In genomic region chr3:106457278-106458210, GRCh38 we compare ENCODE assay signal across 8 cellular contexts.
DNase-seq lines count a peak whose midpoint lies in the region; ATAC-seq and TF ChIP-seq lines count a peak whose summit lies in the region.

No MANE protein-coding gene starts in this region.

- intact Hi-C loops in heart right ventricle (cut with DNase I): no loop called here

- H3K27me3 ChIP-seq in heart right ventricle: no peaks in the 10 kb centered on the region

- WGBS in heart right ventricle, 2 donors: 57 to 66% methylated on average over 3 of the region's 3 CpGs

- no peak overlapping the region for H3K27ac ChIP-seq in heart right ventricle

- peaks cover 0 to 6% (median 0%) of the 10 kb centered on the region in 9 donors for H3K4me1 ChIP-seq in heart right ventricle

- ATAC-seq in HG02571 (IDR thresholded peaks at IDR 0.05; ENCODE audit: unreplicated experiment): peak; percentile 97
- peak in 6 of 8 donors; percentile 63 to 96 (median 88) for ATAC-seq in heart right ventricle

- TF ChIP-seq CTCF in heart right ventricle (IDR thresholded peaks at IDR 0.05): no peak

- no peaks in the 10 kb centered on the region for H3K36me3 ChIP-seq in heart right ventricle

- H3K9me3 ChIP-seq in heart right ventricle: peaks cover 0 to under 1% (median 0%) of the 10 kb centered on the region in 11 donors

- H3K4me3 ChIP-seq in heart right ventricle: no peak overlapping the region

- DNase-seq in stimulated activated CD4-positive, alpha-beta T cell treated with anti-CD3 and anti-CD28 coated beads, Interleukin-15, amount 100 ng/mL, for 24 hours: peak; percentile 38
- no peak for DNase-seq in stimulated activated CD4-positive, alpha-beta T cell treated with anti-CD3 and anti-CD28 coated beads, Interleukin-12 subunit alpha, Interleukin-12 subunit beta, amount 100 ng/mL, for 4 hours
- DNase-seq in M059J (ENCODE audit: low read depth) (peak; percentile 99), heart right ventricle (peak; percentile 24 to 37), D341Med (ENCODE audit: low spot score) (no peak)
- peak; percentile 19 to 40 for DNase-seq in activated CD4-positive, alpha-beta T cell treated with anti-CD3 and anti-CD28 coated beads, Interleukin-2, amount 50 U/mL, for 48 hours
- no peak for DNase-seq in activated CD4-positive, CD25-positive, alpha-beta regulatory T cell (lab: John Stamatoyannopoulos, UW)

Comparison
In these comparisons a context has a peak if more than half of its experiments do, and no peak if none do; other contexts are left out.
1. DNase-seq: peak in stimulated activated CD4-positive, alpha-beta T cell treated with anti-CD3 and anti-CD28 coated beads, Interleukin-15, amount 100 ng/mL, for 24 hours (single experiment), M059J (single experiment), activated CD4-positive, alpha-beta T cell treated with anti-CD3 and anti-CD28 coated beads, Interleukin-2, amount 50 U/mL, for 48 hours (2 of 2) and heart right ventricle (2 of 2); none in stimulated activated CD4-positive, alpha-beta T cell treated with anti-CD3 and anti-CD28 coated beads, Interleukin-12 subunit alpha, Interleukin-12 subunit beta, amount 100 ng/mL, for 4 hours (single experiment), D341Med (single experiment) and activated CD4-positive, CD25-positive, alpha-beta regulatory T cell (0 of 4).